9 cellular contexts compared by ENCODE assay signal in the genomic region with DNA sequence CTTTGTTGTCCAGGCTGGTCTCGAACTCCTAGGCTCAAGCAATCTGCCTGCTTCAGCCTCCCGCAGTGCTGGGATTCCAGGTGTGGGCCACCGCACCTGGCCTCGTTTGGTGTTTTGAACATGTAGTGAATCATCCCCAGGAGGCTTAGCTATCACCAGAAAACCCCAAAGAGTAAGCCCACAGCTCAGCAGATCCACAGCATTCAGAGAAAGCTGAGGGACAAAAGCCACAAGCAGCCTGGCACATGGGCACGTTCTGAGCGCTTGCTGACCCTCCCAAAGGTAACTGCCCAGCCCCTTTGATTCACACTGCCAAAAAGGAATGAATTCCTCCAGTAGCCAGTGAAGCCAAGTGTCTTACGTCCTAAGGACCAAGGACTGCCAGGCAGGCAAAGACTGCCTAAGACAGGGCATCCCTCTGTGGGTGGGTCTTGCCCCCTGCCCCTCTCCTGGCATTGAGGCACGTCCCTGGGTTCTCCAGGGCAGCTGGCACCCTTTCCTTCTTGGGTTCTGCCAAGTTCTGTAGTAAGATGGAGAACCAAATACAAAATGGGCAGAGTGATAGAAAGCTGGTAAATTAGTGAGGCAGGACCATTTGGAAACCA. TPM values are rescaled to one million over a fixed set of nuclear protein-coding genes. Genes with fewer than 3 reads are reported as not detected.
DNase-seq lines count a peak whose midpoint lies in the region; ATAC-seq lines count a peak whose summit lies in the region.
"Had no signal": no experiment of that assay in that cellular context is flagged by ENCODE, and none has a peak within 500 bp of the region (broad histone marks: within the 10 kb centered on the region; RNA-seq: fewer than 3 reads in every experiment).

No MANE protein-coding gene starts in this region.

- no peaks in the 10 kb centered on the region for H3K27me3 Mint-ChIP-seq in T-cell

- no peaks in the 10 kb centered on the region for H3K9me3 ChIP-seq in duodenal mucosa (ENCODE audit: control insufficient read depth in 1 of 2, low read length in 2 of 2)

- intact Hi-C loops in sciatic nerve (cut with DNase I) = no loop called here

- DNase-seq in Daoy (ENCODE audit: low read depth) (peak; percentile 17), T-cell (peak in 6 of 34 experiments; percentile 24 to 43 (median 28)), sciatic nerve (ENCODE audit: low spot score) (peak; percentile 52), NCI-H1930 (lab: John Stamatoyannopoulos, UW) (no peak)
- DNase-seq: NCI-H1694 treated with DMSO at 0.1 percent for 48 hours had no signal

- H3K27ac Mint-ChIP-seq in T-cell = peak overlapping the region; percentile 98

- POLR2A ChIA-PET in T-cell (lab: Charles Lee) = interaction anchor here (0.5 to 0.6 kb wide), 2 partner anchors 30 to 111 kb away, joined by 3 read pairs; no protein-coding TSS in a partner anchor

- no peaks in the 10 kb centered on the region for H3K27me3 ChIP-seq in duodenal mucosa (ENCODE audit: control insufficient read depth in 1 of 2, insufficient read depth in 2 of 2, low read length in 2 of 2)

- no peak overlapping the region for H3K4me3 ChIP-seq in duodenal mucosa (ENCODE audit: low read depth in 1 of 2, low read length in 2 of 2)

- peaks cover 0 to 20% of the 10 kb centered on the region in 2 donors for H3K36me3 ChIP-seq in duodenal mucosa (ENCODE audit: control insufficient read depth in 1 of 2, insufficient read depth in 2 of 2, low read length in 2 of 2)

- peak in 2 of 4 experiments; percentile 32 to 40 for ATAC-seq in T-cell (replicated peaks in 1 of 4)
- ATAC-seq in sciatic nerve = no peak
- no peak for ATAC-seq in HG03521 (IDR thresholded peaks at IDR 0.05; ENCODE audit: unreplicated experiment)
- ATAC-seq in GM21390 (IDR thresholded peaks at IDR 0.05; ENCODE audit: unreplicated experiment) = no peak
- no peak for ATAC-seq in GM19397 (IDR thresholded peaks at IDR 0.05; ENCODE audit: unreplicated experiment)

- H3K27ac ChIP-seq in duodenal mucosa (ENCODE audit: low read depth, low read length) = peak overlapping the region; percentile 83

- H3K4me1 Mint-ChIP-seq in T-cell = peaks cover 90 to 96% (median 96%) of the 10 kb centered on the region in 3 donors

- H3K9me3 Mint-ChIP-seq in T-cell = no peaks in the 10 kb centered on the region

- peaks cover 53% of the 10 kb centered on the region in 2 donors for H3K4me1 ChIP-seq in duodenal mucosa (ENCODE audit: control insufficient read depth in 1 of 2, insufficient read depth in 2 of 2, low read length in 2 of 2)

- peaks cover 48% of the 10 kb centered on the region for H3K36me3 Mint-ChIP-seq in T-cell

- peak overlapping the region; percentile 6 to 16 for H3K9ac ChIP-seq in duodenal mucosa (ENCODE audit: low read depth in 1 of 2, low read length in 2 of 2)

- CTCF ChIA-PET in T-cell (lab: Charles Lee) = interaction anchor here in 1 of 2 donors (1.3 kb wide), 1 partner anchor 111 kb away, joined by 3 read pairs; no protein-coding TSS in a partner anchor

- H3K4me3 Mint-ChIP-seq in T-cell = peak overlapping the region; percentile 69 to 84 (median 77)

RNA-seq across cellular contexts. Expression of gene MBP, which starts 31.7 kb away (rescaled TPM):
- 0.21 TPM in 1 of 2 replicates, not detected in the other for total RNA-seq in Daoy (2014; rRNA removed; shearing (Covaris generic))
- total RNA-seq in T-cell = 100 to 1,000 TPM; 114 to 185 (median 152) TPM
- 2,463 TPM for total RNA-seq in sciatic nerve

Comparison
In these comparisons a context has a peak if more than half of its experiments do, and no peak if none do; other contexts are left out.
1. DNase-seq: peak in Daoy (single experiment) and sciatic nerve (single experiment); none in NCI-H1930 (0 of 2).
2. RNA of gene MBP, which starts 31.7 kb away (total RNA-seq): 2,463 TPM in sciatic nerve (single experiment) and 114 to 185 TPM in T-cell; 0.21 TPM in Daoy; every median in the first group is over 10 times any median in the second.